Comparison of ENCODE assay signal across 8 cellular contexts in genomic region chr9:131668439-131669233, GRCh38.
DNase-seq lines count a peak whose midpoint lies in the region; ATAC-seq, FAIRE-seq and TF ChIP-seq lines count a peak whose summit lies in the region.

No MANE protein-coding gene starts in this region.

- intact Hi-C loops in adrenal gland (cut with DNase I), result no loop called here

- DNase-seq in GM12891 (ENCODE audit: insufficient read length, low spot score), result no peak
- DNase-seq in T-cell, result peak; percentile 39 to 79 (median 65)
- DNase-seq in adrenal gland, result peak in 5 of 7 donors; percentile 44 to 62 (median 53)
- no peak for DNase-seq in left lobe of liver (ENCODE audit: low spot score)
- peak; percentile 56 to 73 (median 63) for DNase-seq in stimulated activated CD4-positive, alpha-beta T cell treated with anti-CD3 and anti-CD28 coated beads, TNF-alpha, amount 100 ng/mL, for 48 hours (ENCODE audit: low read depth in 3 of 3)
- DNase-seq in NCI-H1930 (lab: John Stamatoyannopoulos, UW), result no peak
- DNase-seq in DMS153 (lab: John Stamatoyannopoulos, UW), result no peak

- peak overlapping the region; percentile 96 for H3K27ac Mint-ChIP-seq in T-cell

- CTCF ChIA-PET in T-cell (lab: Charles Lee), result interaction anchor here (0.6 to 2.3 kb wide), 11 partner anchors 9 to 1662 kb away, joined by 3 to 16 read pairs (median 4); no protein-coding TSS in a partner anchor

- H3K9me3 ChIP-seq in adrenal gland (replicated peaks in 1 of 3), result no peaks in the 10 kb centered on the region

- H3K36me3 Mint-ChIP-seq in T-cell, result peaks cover 17% of the 10 kb centered on the region

- H3K4me1 Mint-ChIP-seq in T-cell, result peaks cover 79 to 96% (median 96%) of the 10 kb centered on the region in 3 donors

- H3K36me3 ChIP-seq in adrenal gland (replicated peaks in 1 of 2), result no peaks in the 10 kb centered on the region

- H3K4me1 ChIP-seq in adrenal gland (replicated peaks in 1 of 2), result peaks cover 17 to 46% of the 10 kb centered on the region in 2 donors

- TF ChIP-seq CTCF in adrenal gland (IDR thresholded peaks at IDR 0.05), result no peak

- H3K27ac ChIP-seq in adrenal gland, result peak overlapping the region in 3 of 5 donors; percentile 36 to 78 (median 70)

- no peaks in the 10 kb centered on the region for H3K27me3 Mint-ChIP-seq in T-cell

- POLR2A ChIA-PET in T-cell (lab: Charles Lee), result interaction anchor here (0.6 to 2.3 kb wide), 6 partner anchors 9 to 106 kb away, joined by 3 to 9 read pairs (median 4); no protein-coding TSS in a partner anchor

- no peaks in the 10 kb centered on the region for H3K27me3 ChIP-seq in adrenal gland

- H3K4me3 ChIP-seq in adrenal gland, result no peak overlapping the region

- H3K4me3 Mint-ChIP-seq in T-cell, result peak overlapping the region; percentile 63 to 81 (median 80)

- no peaks in the 10 kb centered on the region for H3K9me3 Mint-ChIP-seq in T-cell

- peak; percentile 78 for FAIRE-seq in GM12891 (lab: Jason Lieb, UNC)

- ATAC-seq in HG03108 (IDR thresholded peaks at IDR 0.05; ENCODE audit: unreplicated experiment) (peak; percentile 40), T-cell (replicated peaks in 1 of 4) (peak; percentile 73 to 85 (median 83)), left lobe of liver (peak; percentile 56)

- TF ChIP-seq POLR2A in GM12891 (IDR thresholded peaks at IDR 0.05; ENCODE audit: low read depth, low read length) (no peak; the same call in 1 of the 2 replicates), adrenal gland (IDR thresholded peaks at IDR 0.05) (no peak)

- 43 to 62% (median 46%) methylated on average over 11 to 14 of the region's 14 CpGs for WGBS in adrenal gland, 4 donors

TF ChIP-seq in GM12891, 5 proteins besides CTCF, POLR2A, EP300 and RAD21:
- no peak; the same call in 1 of the 2 replicates for TF ChIP-seq POLR2AphosphoS5 (IDR thresholded peaks at IDR 0.05; ENCODE audit: low read depth, low read length)
- no peak for TF ChIP-seq TAF1 (IDR thresholded peaks at IDR 0.05; ENCODE audit: low read depth, low read length)
- no peak for TF ChIP-seq PAX5 (IDR thresholded peaks at IDR 0.05; ENCODE audit: insufficient read depth, low read length, severe bottlenecking)
- no peak for TF ChIP-seq SPI1 (IDR thresholded peaks at IDR 0.05; ENCODE audit: low read depth, low read length)
- no peak for TF ChIP-seq POU2F2 (IDR thresholded peaks at IDR 0.05; ENCODE audit: low read depth, low read length)
TF ChIP-seq in GM12891: peak in this region for 0.

Comparison
In these comparisons a context has a peak if more than half of its experiments do, and no peak if none do; other contexts are left out.
1. DNase-seq: peak in T-cell (34 of 34), adrenal gland (5 of 7) and stimulated activated CD4-positive, alpha-beta T cell treated with anti-CD3 and anti-CD28 coated beads, TNF-alpha, amount 100 ng/mL, for 48 hours (3 of 3); none in GM12891 (single experiment), left lobe of liver (single experiment), NCI-H1930 (0 of 2) and DMS153 (single experiment).
2. Peak in every context shown above with its lines, with median percentiles within 50 percentile points of each other: ATAC-seq.